Comparison of ENCODE assay signal across 8 cellular contexts in the genomic region with DNA sequence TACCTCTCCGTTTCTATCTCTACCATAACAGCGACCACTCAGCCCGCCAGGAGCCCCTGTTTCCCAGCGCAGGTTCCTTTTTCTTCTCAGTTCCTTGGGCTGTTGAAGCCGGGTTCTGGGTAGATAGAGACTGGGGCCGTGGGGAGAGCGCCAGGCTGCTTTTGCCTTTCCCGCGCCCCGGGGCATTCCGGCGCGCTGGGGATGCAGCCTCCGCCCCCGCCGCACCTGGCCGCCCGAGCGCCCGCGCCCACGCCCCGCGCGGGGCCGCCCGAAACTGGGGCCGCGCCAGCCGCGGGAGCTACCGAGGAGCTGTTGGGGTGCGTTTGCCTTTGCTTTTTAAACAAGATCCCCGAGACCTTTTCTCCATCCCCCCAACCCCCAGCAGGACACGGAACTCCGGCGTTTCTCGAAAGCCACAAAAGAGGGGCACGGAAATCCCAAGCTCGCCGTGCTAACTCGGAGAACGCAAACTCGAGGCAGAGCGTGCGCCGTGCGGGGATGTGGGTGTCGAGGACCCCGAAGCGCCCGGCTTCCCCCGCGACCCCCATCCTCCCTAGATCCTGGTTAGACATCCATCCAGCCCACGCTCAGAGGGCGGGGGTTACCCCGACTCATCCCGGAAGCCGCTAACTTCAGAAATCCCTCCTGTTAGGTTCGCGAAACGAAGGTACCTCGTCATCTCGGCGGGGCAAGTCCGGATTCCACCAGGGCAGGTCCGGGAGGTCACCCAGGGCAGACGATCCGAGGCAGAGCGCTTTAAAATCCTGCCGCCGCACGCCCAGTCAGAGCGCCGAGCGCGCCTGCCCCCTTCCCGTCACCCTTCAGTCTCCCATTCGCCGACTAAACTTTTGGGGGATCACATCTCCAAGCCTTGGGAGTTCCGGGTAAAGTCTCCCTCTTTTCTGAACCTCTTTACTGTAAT. TPM values are rescaled to one million over a fixed set of nuclear protein-coding genes. Genes with fewer than 3 reads are reported as not detected.
DNase-seq lines count a peak whose midpoint lies in the region; ATAC-seq and TF ChIP-seq lines count a peak whose summit lies in the region.

No MANE protein-coding gene starts in this region.

- no peaks in the 10 kb centered on the region for H4K20me1 ChIP-seq in hepatocyte (ENCODE audit: insufficient read depth, poor library complexity, severe bottlenecking)

- H2AFZ ChIP-seq in hepatocyte = peak overlapping the region; percentile 99

- H3K9me3 Mint-ChIP-seq in CD4-positive, CD25-positive, alpha-beta regulatory T cell = no peaks in the 10 kb centered on the region
- no peaks in the 10 kb centered on the region for H3K9me3 Mint-ChIP-seq in HFFc6
- no peaks in the 10 kb centered on the region for H3K9me3 Mint-ChIP-seq in activated T-helper 1 cell treated with anti-CD3 and anti-CD28 coated beads, Interleukin-12 subunit alpha, Interleukin-12 subunit beta, Interleukin-2, Interleukin-4 antibody, amounts not matched to agents 30 ng/mL and 10 ng/mL and 1 ng/mL, durations not matched to agents 14 hours and 24 hours and 36 hours

- TF ChIP-seq CTCF in HFFc6 (IDR thresholded peaks at IDR 0.05) (no peak), hepatocyte (IDR thresholded peaks at IDR 0.05; ENCODE audit: poor library complexity) (no peak)

- H3K4me2 ChIP-seq in hepatocyte = peak overlapping the region; percentile 99

- H3K27ac Mint-ChIP-seq in CD4-positive, CD25-positive, alpha-beta regulatory T cell = no peak overlapping the region
- no peak overlapping the region for H3K27ac Mint-ChIP-seq in HFFc6
- no peak overlapping the region for H3K27ac Mint-ChIP-seq in activated T-helper 1 cell treated with anti-CD3 and anti-CD28 coated beads, Interleukin-12 subunit alpha, Interleukin-12 subunit beta, Interleukin-2, Interleukin-4 antibody, amounts not matched to agents 30 ng/mL and 10 ng/mL and 1 ng/mL, durations not matched to agents 14 hours and 24 hours and 36 hours

- H3K9me3 ChIP-seq in CD4-positive, CD25-positive, alpha-beta regulatory T cell (ENCODE audit: control insufficient read depth in 2 of 2, low read length in 2 of 2) = no peaks in the 10 kb centered on the region
- H3K9me3 ChIP-seq in hepatocyte (ENCODE audit: low read depth) (no peaks in the 10 kb centered on the region), skeletal muscle tissue (ENCODE audit: control insufficient read depth in 3 of 3, low read length in 3 of 3) (no peaks in the 10 kb centered on the region)

- H3K9ac ChIP-seq in skeletal muscle tissue (ENCODE audit: low read depth in 1 of 3, low read length in 3 of 3) = peak overlapping the region in 2 of 3 donors; percentile 45 to 50

- H3K4me3 ChIP-seq in CD4-positive, CD25-positive, alpha-beta regulatory T cell (ENCODE audit: low read depth, low read length) = peak overlapping the region; percentile 59
- H3K4me3 ChIP-seq in hepatocyte = peak overlapping the region; percentile 86
- peak overlapping the region; percentile 69 to 78 (median 69) for H3K4me3 ChIP-seq in skeletal muscle tissue (ENCODE audit: low read length in 3 of 3)

- no peaks in the 10 kb centered on the region for H3K79me2 ChIP-seq in hepatocyte

- H3K36me3 ChIP-seq in CD4-positive, CD25-positive, alpha-beta regulatory T cell (ENCODE audit: control insufficient read depth, insufficient read depth, low read length) = no peaks in the 10 kb centered on the region
- H3K36me3 ChIP-seq in hepatocyte (replicated peaks; ENCODE audit: insufficient read depth, low read depth) (no peaks in the 10 kb centered on the region), skeletal muscle tissue (ENCODE audit: control insufficient read depth in 3 of 3, insufficient read depth in 3 of 3, low read length in 3 of 3) (no peaks in the 10 kb centered on the region)

- no peak for ATAC-seq in CD4-positive, CD25-positive, alpha-beta regulatory T cell (ENCODE audit: low read depth in 2 of 2)
- no peak for ATAC-seq in HG02840 (IDR thresholded peaks at IDR 0.05; ENCODE audit: low FRiP score, unreplicated experiment)

- peak in 2 of 3 donors; percentile 13 to 15 for DNase-seq in CD4-positive, CD25-positive, alpha-beta regulatory T cell
- DNase-seq in HFFc6 (no peak), hepatocyte (ENCODE audit: low spot score) (peak; percentile 21), NOMO-1 treated with DMSO at 0.1 percent for 48 hours (lab: John Stamatoyannopoulos, UW; ENCODE audit: unreplicated experiment) (no peak), Ammon's horn (ENCODE audit: low spot score) (no peak)
- DNase-seq in activated T-helper 1 cell treated with anti-CD3 and anti-CD28 coated beads, Interleukin-12 subunit alpha, Interleukin-12 subunit beta, Interleukin-2, Interleukin-4 antibody, amounts not matched to agents 30 ng/mL and 10 ng/mL and 1 ng/mL, durations not matched to agents 14 hours and 24 hours and 36 hours (ENCODE audit: low spot score) = no peak

- H3K27me3 ChIP-seq in CD4-positive, CD25-positive, alpha-beta regulatory T cell (ENCODE audit: control insufficient read depth, insufficient read depth, low read length) = peaks cover 51% of the 10 kb centered on the region
- H3K27me3 ChIP-seq in hepatocyte = peaks cover 80% of the 10 kb centered on the region
- H3K27me3 ChIP-seq in skeletal muscle tissue (ENCODE audit: control insufficient read depth in 3 of 3, insufficient read depth in 3 of 3, low read length in 3 of 3) = peaks cover 50 to 78% (median 52%) of the 10 kb centered on the region in 3 donors

- WGBS in hepatocyte (ENCODE audit: low lambda C conversion rate, missing lambda C conversion rate) = 1% methylated on average over 71 of the region's 81 CpGs

- no peaks in the 10 kb centered on the region for H3K36me3 Mint-ChIP-seq in CD4-positive, CD25-positive, alpha-beta regulatory T cell
- no peaks in the 10 kb centered on the region for H3K36me3 Mint-ChIP-seq in HFFc6 (ENCODE audit: low read depth)
- no peaks in the 10 kb centered on the region for H3K36me3 Mint-ChIP-seq in activated T-helper 1 cell treated with anti-CD3 and anti-CD28 coated beads, Interleukin-12 subunit alpha, Interleukin-12 subunit beta, Interleukin-2, Interleukin-4 antibody, amounts not matched to agents 30 ng/mL and 10 ng/mL and 1 ng/mL, durations not matched to agents 14 hours and 24 hours and 36 hours (ENCODE audit: low read depth)

- intact Hi-C loops in activated T-helper 1 cell treated with anti-CD3 and anti-CD28 coated beads, Interleukin-12 subunit alpha, Interleukin-12 subunit beta, Interleukin-2, Interleukin-4 antibody, amounts not matched to agents 30 ng/mL and 10 ng/mL and 1 ng/mL, durations not matched to agents 14 hours and 24 hours and 36 hours (cut with micrococcal nuclease) = loop anchor here (2.0 to 5.0 kb wide), 2 partner anchors 141 to 195 kb away; a partner anchor contains a TSS

- H3K9me2 ChIP-seq in hepatocyte (replicated peaks; ENCODE audit: insufficient read depth) = no peaks in the 10 kb centered on the region

- peak overlapping the region; percentile 73 to 88 (median 82) for H3K4me3 Mint-ChIP-seq in CD4-positive, CD25-positive, alpha-beta regulatory T cell
- peak overlapping the region; percentile 63 for H3K4me3 Mint-ChIP-seq in HFFc6
- peak overlapping the region; percentile 63 for H3K4me3 Mint-ChIP-seq in activated T-helper 1 cell treated with anti-CD3 and anti-CD28 coated beads, Interleukin-12 subunit alpha, Interleukin-12 subunit beta, Interleukin-2, Interleukin-4 antibody, amounts not matched to agents 30 ng/mL and 10 ng/mL and 1 ng/mL, durations not matched to agents 14 hours and 24 hours and 36 hours

- peaks cover 85% of the 10 kb centered on the region for H3K27me3 Mint-ChIP-seq in CD4-positive, CD25-positive, alpha-beta regulatory T cell
- peaks cover 30% of the 10 kb centered on the region for H3K27me3 Mint-ChIP-seq in HFFc6 (ENCODE audit: insufficient read depth)
- H3K27me3 Mint-ChIP-seq in activated T-helper 1 cell treated with anti-CD3 and anti-CD28 coated beads, Interleukin-12 subunit alpha, Interleukin-12 subunit beta, Interleukin-2, Interleukin-4 antibody, amounts not matched to agents 30 ng/mL and 10 ng/mL and 1 ng/mL, durations not matched to agents 14 hours and 24 hours and 36 hours (ENCODE audit: insufficient read depth) = peaks cover 78% of the 10 kb centered on the region

- H3K4me1 ChIP-seq in CD4-positive, CD25-positive, alpha-beta regulatory T cell (ENCODE audit: control insufficient read depth, insufficient read depth, low read length, poor library complexity, severe bottlenecking) = peaks cover 29% of the 10 kb centered on the region
- H3K4me1 ChIP-seq in hepatocyte (ENCODE audit: insufficient read depth) (peaks cover 11% of the 10 kb centered on the region), skeletal muscle tissue (ENCODE audit: control insufficient read depth in 3 of 3, insufficient read depth in 3 of 3, low read length in 3 of 3) (peaks cover 15 to 18% (median 15%) of the 10 kb centered on the region in 3 donors)

- no peak overlapping the region for H3K27ac ChIP-seq in CD4-positive, CD25-positive, alpha-beta regulatory T cell (ENCODE audit: insufficient read depth, low read length, poor library complexity, severe bottlenecking)
- H3K27ac ChIP-seq in hepatocyte (no peak overlapping the region), skeletal muscle tissue (ENCODE audit: low read depth, low read length) (no peak overlapping the region)

- H3K4me1 Mint-ChIP-seq in CD4-positive, CD25-positive, alpha-beta regulatory T cell = peaks cover 0 to 27% (median 12%) of the 10 kb centered on the region in 4 donors
- H3K4me1 Mint-ChIP-seq in HFFc6 (ENCODE audit: low read depth) = peaks cover 6% of the 10 kb centered on the region; the same call in 1 of the 2 replicates
- peaks cover 17% of the 10 kb centered on the region for H3K4me1 Mint-ChIP-seq in activated T-helper 1 cell treated with anti-CD3 and anti-CD28 coated beads, Interleukin-12 subunit alpha, Interleukin-12 subunit beta, Interleukin-2, Interleukin-4 antibody, amounts not matched to agents 30 ng/mL and 10 ng/mL and 1 ng/mL, durations not matched to agents 14 hours and 24 hours and 36 hours (ENCODE audit: low read depth)

RNA-seq across cellular contexts. Expression of a gene that starts 1.0 kb away (rescaled TPM):
- not detected for total RNA-seq in CD4-positive, CD25-positive, alpha-beta regulatory T cell
- not detected for polyA plus RNA-seq in CD4-positive, CD25-positive, alpha-beta regulatory T cell
- total RNA-seq in HFFc6 (2021; fragmentation: NEBNext Ultra II Directional; extraction: Animal tissue kit (Norgen Biotek cat#: 25700)) = not detected
- not detected in 2 replicates for total RNA-seq in activated T-helper 1 cell treated with anti-CD3 and anti-CD28 coated beads, Interleukin-12 subunit alpha, Interleukin-12 subunit beta, Interleukin-2, Interleukin-4 antibody, amounts not matched to agents 30 ng/mL and 10 ng/mL and 1 ng/mL, durations not matched to agents 14 hours and 24 hours and 36 hours
- 2.9 and 4.5 TPM in 2 replicates for total RNA-seq in hepatocyte
- 0.62 and 0.96 TPM in 2 replicates for polyA plus RNA-seq in hepatocyte
- not detected for total RNA-seq in skeletal muscle tissue

Comparison
In these comparisons a context has a peak if more than half of its experiments do, and no peak if none do; other contexts are left out.
1. DNase-seq: peak in CD4-positive, CD25-positive, alpha-beta regulatory T cell (2 of 3) and hepatocyte (single experiment); none in HFFc6 (single experiment), activated T-helper 1 cell treated with anti-CD3 and anti-CD28 coated beads, Interleukin-12 subunit alpha, Interleukin-12 subunit beta, Interleukin-2, Interleukin-4 antibody, amounts not matched to agents 30 ng/mL and 10 ng/mL and 1 ng/mL, durations not matched to agents 14 hours and 24 hours and 36 hours (single experiment), NOMO-1 treated with DMSO at 0.1 percent for 48 hours (single experiment) and Ammon's horn (single experiment).
2. Peak in every context shown above with its lines, with median percentiles within 50 percentile points of each other: H3K4me3 ChIP-seq and H3K4me3 Mint-ChIP-seq.